In genomic region chr4:5971077-5971447, GRCh38 we compare ENCODE assay signal across 1 cellular context.
TF ChIP-seq lines count a peak whose summit lies in the region.

No MANE protein-coding gene starts in this region.

TF ChIP-seq in GM23338, 12 proteins besides CTCF, POLR2A, EP300 and RAD21 (continued from another document):
- TF ChIP-seq ZNF462 (CRISPR knock-in tag; IDR thresholded peaks at IDR 0.05) (no peak), ZNF331 (CRISPR knock-in tag; IDR thresholded peaks at IDR 0.05; ENCODE audit: low read depth) (no peak), EZH2phosphoT487 (IDR thresholded peaks at IDR 0.05; ENCODE audit: unreplicated experiment) (no peak), REST (IDR thresholded peaks at IDR 0.05; ENCODE audit: unreplicated experiment) (no peak), EZH2 (IDR thresholded peaks at IDR 0.05; ENCODE audit: low read depth, unreplicated experiment) (no peak), JUNB (IDR thresholded peaks at IDR 0.05; ENCODE audit: unreplicated experiment) (no peak)
